ENCODE assay signal across 14 cellular contexts in genomic region chr2:33094303-33094702, GRCh38.
A peak's percentile ranks its signal among the peaks of the same experiment; 100 is the strongest.
DNase-seq lines count a peak whose midpoint lies in the region; ATAC-seq and TF ChIP-seq lines count a peak whose summit lies in the region.
"Had no signal": no experiment of that assay in that cellular context is flagged by ENCODE, and none has a peak within 500 bp of the region (broad histone marks: within the 10 kb centered on the region; RNA-seq: fewer than 3 reads in every experiment).

No MANE protein-coding gene starts in this region.

- H4K8ac ChIP-seq in trophoblast cell (ENCODE audit: low read depth, low read length), result no peak overlapping the region

- no peak overlapping the region for H4K91ac ChIP-seq in trophoblast cell (ENCODE audit: low read depth, low read length)

- no peak overlapping the region for H3K9ac ChIP-seq in SK-N-SH
- no peak overlapping the region for H3K9ac ChIP-seq in trophoblast cell (ENCODE audit: low read length)

- no peak for TF ChIP-seq RAD21 in SK-N-SH (IDR thresholded peaks at IDR 0.05; ENCODE audit: low read length)

- H3F3A ChIP-seq in SK-N-SH (replicated peaks; ENCODE audit: insufficient read depth), result peaks cover 4% of the 10 kb centered on the region
- H3F3A ChIP-seq in DOHH2 (ENCODE audit: control insufficient read depth, insufficient read depth), result no peaks in the 10 kb centered on the region

- H3K79me2 ChIP-seq in SK-N-SH (ENCODE audit: insufficient read depth) (no peaks in the 10 kb centered on the region), DOHH2 (ENCODE audit: control insufficient read depth, low read length) (peaks cover 37% of the 10 kb centered on the region), trophoblast cell (ENCODE audit: control insufficient read depth, insufficient read depth, low read length, poor library complexity) (no peaks in the 10 kb centered on the region)

- H3K4me3 ChIP-seq in SK-N-SH (ENCODE audit: low read depth in 2 of 2, low read length in 1 of 2) (no peak overlapping the region), DOHH2 (ENCODE audit: low read length) (no peak overlapping the region), ascending aorta (no peak overlapping the region), trophoblast cell (ENCODE audit: low read depth, low read length) (no peak overlapping the region)
- H3K4me3 ChIP-seq: GM12878, GM23338 had no signal

- TF ChIP-seq EP300 in SK-N-SH (IDR thresholded peaks at IDR 0.05; ENCODE audit: borderline replicate concordance in 1 of 2, low read depth in 1 of 2, low read length in 1 of 2), result no peak

- H2BK12ac ChIP-seq in trophoblast cell (ENCODE audit: low read length), result no peak overlapping the region

- H3K27me3 ChIP-seq in SK-N-SH (ENCODE audit: insufficient read depth) (no peaks in the 10 kb centered on the region), DOHH2 (ENCODE audit: control insufficient read depth, low read length) (no peaks in the 10 kb centered on the region), ascending aorta (no peaks in the 10 kb centered on the region), trophoblast cell (ENCODE audit: insufficient read depth, low read length) (no peaks in the 10 kb centered on the region)

- no peak overlapping the region for H3K4ac ChIP-seq in trophoblast cell (ENCODE audit: low read depth, low read length)

- H3K18ac ChIP-seq in trophoblast cell (ENCODE audit: low read length), result no peak overlapping the region

- intact Hi-C loops in ascending aorta (cut with DNase I), result no loop called here

- ATAC-seq in SK-N-SH treated with all-trans-retinoic acid at 6 μM for 48 hours (no peak), HG03039 (IDR thresholded peaks at IDR 0.05; ENCODE audit: unreplicated experiment) (no peak)
- ATAC-seq: CD8-positive, alpha-beta T cell; GM12878; GM23338 had no signal

- POLR2A ChIA-PET in SK-N-SH (lab: Yijun Ruan, JAX), result no interaction called here

- no peak overlapping the region for H2BK120ac ChIP-seq in trophoblast cell (ENCODE audit: insufficient read depth, low read length, poor library complexity)

- H3K27ac ChIP-seq in SK-N-SH (ENCODE audit: low read depth in 2 of 2, low read length in 1 of 2) (no peak overlapping the region), DOHH2 (ENCODE audit: low read depth, low read length) (0 out of 2 replicates have a peak overlapping the region, but pooled peaks have one; percentile 5), ascending aorta (peak overlapping the region; percentile 8 to 18), trophoblast cell (ENCODE audit: low read depth, low read length) (no peak overlapping the region)
- H3K27ac ChIP-seq: 22Rv1 had no signal

- H3K36me3 ChIP-seq in SK-N-SH (replicated peaks in 1 of 2; ENCODE audit: control insufficient read depth in 1 of 2, insufficient read depth in 2 of 2, low read length in 1 of 2) (peaks cover 0 to 3% of the 10 kb centered on the region in 2 experiments), DOHH2 (ENCODE audit: control insufficient read depth, low read length) (peaks cover 35% of the 10 kb centered on the region), ascending aorta (no peaks in the 10 kb centered on the region), trophoblast cell (ENCODE audit: control insufficient read depth in 1 of 2, insufficient read depth in 2 of 2, low read length in 2 of 2) (no peaks in the 10 kb centered on the region)

- CTCF ChIA-PET in SK-N-SH (lab: Yijun Ruan, JAX), result no interaction called here

- H2BK5ac ChIP-seq in trophoblast cell (ENCODE audit: low read depth, low read length, poor library complexity), result no peak overlapping the region

- WGBS in SK-N-SH (ENCODE audit: low lambda C conversion rate), result 32% methylated on average over 1 of the region's 1 CpG
- no CpG with 5 or more reads among the region's 1 CpG for WGBS in trophoblast cell (ENCODE audit: extremely low coverage, insufficient coverage, insufficient read length)

- no peak for DNase-seq in SK-N-SH
- DNase-seq in ascending aorta (ENCODE audit: low spot score in 2 of 2), result no peak
- DNase-seq in trophoblast cell, result peak; percentile 20 to 52
- DNase-seq in D341Med (ENCODE audit: low spot score), result no peak
- DNase-seq in hypothalamus (lab: John Stamatoyannopoulos, UW), result no peak
- DNase-seq: Caco-2; CD8-positive, alpha-beta T cell; H7 had no signal

- H3K14ac ChIP-seq in trophoblast cell (ENCODE audit: low read length), result no peak overlapping the region

- no peaks in the 10 kb centered on the region; the same call in 1 of the 2 replicates for H3K9me3 ChIP-seq in SK-N-SH
- H3K9me3 ChIP-seq in DOHH2 (ENCODE audit: control insufficient read depth, insufficient read depth, low read length), result peaks cover 5% of the 10 kb centered on the region; the same call in 1 of the 2 replicates
- H3K9me3 ChIP-seq in ascending aorta, result peaks cover 0 to 9% of the 10 kb centered on the region in 2 donors
- H3K9me3 ChIP-seq in trophoblast cell (ENCODE audit: insufficient read depth, low read depth, low read length), result no peaks in the 10 kb centered on the region

- H4K20me1 ChIP-seq in SK-N-SH (ENCODE audit: insufficient read depth) (no peaks in the 10 kb centered on the region), DOHH2 (ENCODE audit: control insufficient read depth, insufficient read depth, low read depth, low read length) (no peaks in the 10 kb centered on the region)

- H3K4me2 ChIP-seq in SK-N-SH, result no peak overlapping the region
- H3K4me2 ChIP-seq in DOHH2 (ENCODE audit: low read length), result peak overlapping the region; percentile 9; the same call in 1 of the 2 replicates
- no peak overlapping the region for H3K4me2 ChIP-seq in trophoblast cell (ENCODE audit: low read length)
- H3K4me2 ChIP-seq: GM23338 had no signal

- H3K79me1 ChIP-seq in trophoblast cell (ENCODE audit: low read length), result no peaks in the 10 kb centered on the region

- no peak for TF ChIP-seq CTCF in SK-N-SH (IDR thresholded peaks at IDR 0.05)
- TF ChIP-seq CTCF in DOHH2 (IDR thresholded peaks at IDR 0.05; ENCODE audit: low read depth, low read length, poor library complexity, severe bottlenecking), result no peak
- TF ChIP-seq CTCF in ascending aorta (IDR thresholded peaks at IDR 0.05), result no peak

- no peak overlapping the region for H2AK5ac ChIP-seq in trophoblast cell (ENCODE audit: low read length)

- no peaks in the 10 kb centered on the region; a peak in 1 of 4 replicates for H3K4me1 ChIP-seq in SK-N-SH (ENCODE audit: control insufficient read depth in 1 of 2, insufficient read depth in 2 of 2, low read depth in 1 of 2, low read length in 1 of 2)
- H3K4me1 ChIP-seq in DOHH2 (ENCODE audit: control insufficient read depth, low read length), result peaks cover 41% of the 10 kb centered on the region
- H3K4me1 ChIP-seq in ascending aorta, result peaks cover 0 to 18% of the 10 kb centered on the region in 2 donors
- H3K4me1 ChIP-seq in trophoblast cell (ENCODE audit: control insufficient read depth in 1 of 2, insufficient read depth in 2 of 2, low read length in 2 of 2), result no peaks in the 10 kb centered on the region
- H3K4me1 ChIP-seq: Caco-2 had no signal

- no peaks in the 10 kb centered on the region for H3K9me2 ChIP-seq in SK-N-SH
- no peaks in the 10 kb centered on the region for H3K9me2 ChIP-seq in DOHH2 (replicated peaks; ENCODE audit: control insufficient read depth, low read length)

- no peak overlapping the region for H3K23ac ChIP-seq in trophoblast cell (ENCODE audit: low read length)

- H4K12ac ChIP-seq in trophoblast cell (ENCODE audit: low read depth, low read length), result no peak overlapping the region

- no peak overlapping the region for H2AFZ ChIP-seq in SK-N-SH (ENCODE audit: low read depth)
- H2AFZ ChIP-seq in trophoblast cell (ENCODE audit: insufficient read depth, low read length, poor library complexity), result no peak overlapping the region
- H2AFZ ChIP-seq: GM23338 had no signal

TF ChIP-seq in SK-N-SH treated with all-trans-retinoic acid at 6 μM for 48 hours, 23 proteins besides CTCF, POLR2A, EP300 and RAD21:
- 0 out of 2 replicates have a peak, but pooled peaks have one; percentile 27 for TF ChIP-seq ISL1 (CRISPR knock-in tag; IDR thresholded peaks at IDR 0.05)
- TF ChIP-seq PPARA (CRISPR knock-in tag; IDR thresholded peaks at IDR 0.05; ENCODE audit: borderline replicate concordance), result no peak

TF ChIP-seq in SK-N-SH, 30 proteins besides CTCF, POLR2A, EP300 and RAD21 (continues in another document):
- TF ChIP-seq, protein P1, sequence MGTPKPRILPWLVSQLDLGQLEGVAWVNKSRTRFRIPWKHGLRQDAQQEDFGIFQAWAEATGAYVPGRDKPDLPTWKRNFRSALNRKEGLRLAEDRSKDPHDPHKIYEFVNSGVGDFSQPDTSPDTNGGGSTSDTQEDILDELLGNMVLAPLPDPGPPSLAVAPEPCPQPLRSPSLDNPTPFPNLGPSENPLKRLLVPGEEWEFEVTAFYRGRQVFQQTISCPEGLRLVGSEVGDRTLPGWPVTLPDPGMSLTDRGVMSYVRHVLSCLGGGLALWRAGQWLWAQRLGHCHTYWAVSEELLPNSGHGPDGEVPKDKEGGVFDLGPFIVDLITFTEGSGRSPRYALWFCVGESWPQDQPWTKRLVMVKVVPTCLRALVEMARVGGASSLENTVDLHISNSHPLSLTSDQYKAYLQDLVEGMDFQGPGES (IDR thresholded peaks at IDR 0.05; ENCODE audit: low read depth, low read length), result no peak
- TF ChIP-seq FOXM1 (IDR thresholded peaks at IDR 0.05; ENCODE audit: low read depth) (no peak), MAX (IDR thresholded peaks at IDR 0.05; ENCODE audit: low read depth) (no peak), RFX5 (IDR thresholded peaks at IDR 0.05; ENCODE audit: low read length) (no peak), EZH2phosphoT487 (IDR thresholded peaks at IDR 0.05; ENCODE audit: borderline replicate concordance, low read depth) (no peak)
- TF ChIP-seq, protein P2, sequence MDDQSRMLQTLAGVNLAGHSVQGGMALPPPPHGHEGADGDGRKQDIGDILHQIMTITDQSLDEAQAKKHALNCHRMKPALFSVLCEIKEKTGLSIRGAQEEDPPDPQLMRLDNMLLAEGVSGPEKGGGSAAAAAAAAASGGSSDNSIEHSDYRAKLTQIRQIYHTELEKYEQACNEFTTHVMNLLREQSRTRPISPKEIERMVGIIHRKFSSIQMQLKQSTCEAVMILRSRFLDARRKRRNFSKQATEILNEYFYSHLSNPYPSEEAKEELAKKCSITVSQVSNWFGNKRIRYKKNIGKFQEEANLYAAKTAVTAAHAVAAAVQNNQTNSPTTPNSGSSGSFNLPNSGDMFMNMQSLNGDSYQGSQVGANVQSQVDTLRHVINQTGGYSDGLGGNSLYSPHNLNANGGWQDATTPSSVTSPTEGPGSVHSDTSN (IDR thresholded peaks at IDR 0.05), result no peak

Comparison
In these comparisons a context has a peak if more than half of its experiments do, and no peak if none do; other contexts are left out.
1. DNase-seq: peak in trophoblast cell (2 of 2); none in SK-N-SH (single experiment), ascending aorta (0 of 2), D341Med (single experiment) and hypothalamus (0 of 51).
2. H3K27ac ChIP-seq: peak in DOHH2 (single experiment) and ascending aorta (2 of 2); none in SK-N-SH (0 of 2) and trophoblast cell (single experiment).